Comparison of ENCODE assay signal across 12 cellular contexts in genomic region chr5:168549554-168549953, GRCh38. TPM values are rescaled to one million over a fixed set of nuclear protein-coding genes. Genes with fewer than 3 reads are reported as not detected.
"Had no signal": no experiment of that assay in that cellular context is flagged by ENCODE, and none has a peak within 500 bp of the region (broad histone marks: within the 10 kb centered on the region; RNA-seq: fewer than 3 reads in every experiment).

No MANE protein-coding gene starts in this region.

- H3K9me3 ChIP-seq: HAP-1 had no signal

- ATAC-seq: HCT116 had no signal

- H2AFZ ChIP-seq: GM23248 had no signal

- DNase-seq: GM23248, GOT3, H7, HFFc6, IMR-90, KBM-7 had no signal

- H3K27ac ChIP-seq: GM23248, HL-60, KMS-11 had no signal

- H3K4me2 ChIP-seq: KMS-11 had no signal

- H3K9ac ChIP-seq: GM23248, KMS-11 had no signal

- H3K4me3 ChIP-seq: GM23248, HAP-1 had no signal

- H3K4me1 ChIP-seq: HAP-1 had no signal

RNA-seq across cellular contexts. Expression of gene FBLL1, which starts 20.4 kb away (rescaled TPM):
- total RNA-seq: H4, HFFc6, HT1080 had no signal
